ENCODE assay signal across 25 cellular contexts in the genomic region with DNA sequence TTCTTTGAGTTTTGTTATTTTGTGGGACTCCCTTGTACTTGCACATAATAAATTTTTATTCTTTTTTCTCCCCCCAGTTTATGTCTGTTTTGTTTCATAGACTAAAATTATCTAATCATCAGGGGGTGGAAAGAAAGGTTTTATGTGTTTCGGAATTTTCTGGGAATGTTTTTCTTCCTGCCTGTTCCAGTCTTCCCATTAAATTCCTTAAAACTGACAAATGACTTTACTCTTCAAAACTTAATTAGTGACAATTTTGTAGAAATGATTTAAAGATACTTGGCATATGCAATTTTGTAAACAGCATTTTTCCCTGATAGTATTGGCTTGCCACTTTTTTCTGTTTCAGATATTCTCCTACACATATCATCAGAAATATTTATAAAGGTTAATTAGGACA.
"Had no signal": no experiment of that assay in that cellular context is flagged by ENCODE, and none has a peak within 500 bp of the region (broad histone marks: within the 10 kb centered on the region; RNA-seq: fewer than 3 reads in every experiment).

No MANE protein-coding gene starts in this region.

- H3K9me3 ChIP-seq: gastrocnemius medialis, lower lobe of right lung, right atrium auricular region, sigmoid colon, stomach, thyroid gland, vagina had no signal

- DNase-seq: cortex of kidney; effector memory CD8-positive, alpha-beta T cell; foreskin fibroblast; gastrocnemius medialis; head of caudate nucleus; left ventricle myocardium superior; lower lobe of right lung; mucosa of descending colon; naive B cell; sigmoid colon; stimulated activated CD4-positive, alpha-beta T cell treated with anti-CD3 and anti-CD28 coated beads, Interleukin-2, amount 100 ng/mL, for 24 hours; stimulated activated CD4-positive, alpha-beta T cell treated with anti-CD3 and anti-CD28 coated beads, Interleukin-4, amount 100 ng/mL, for 24 hours; stimulated activated naive CD4-positive, alpha-beta T cell treated with Interleukin-2 at 50 U/mL for 16 hours; stomach; thyroid gland; trophoblast cell had no signal

- H3K27ac Mint-ChIP-seq: effector memory CD8-positive, alpha-beta T cell; naive B cell; natural killer cell treated with Interleukin-12 subunit alpha and Interleukin-12 subunit beta and Interleukin-15 and Interleukin-18, amount 100 ng/mL, for 72 hours; neural progenitor cell; progenitor cell of endocrine pancreas; stimulated activated effector memory CD8-positive, alpha-beta T cell treated with anti-CD3 and anti-CD28 coated beads, Interleukin-12 subunit alpha, Interleukin-12 subunit beta, amount 100 ng/mL, for 72 hours had no signal

- ATAC-seq: effector memory CD8-positive, alpha-beta T cell; esophagus mucosa; gastrocnemius medialis; left ventricle myocardium superior; lower lobe of right lung; mucosa of descending colon; natural killer cell treated with Interleukin-12 subunit alpha and Interleukin-12 subunit beta and Interleukin-15 and Interleukin-18, amount 100 ng/mL, for 72 hours; stimulated activated effector memory CD8-positive, alpha-beta T cell treated with anti-CD3 and anti-CD28 coated beads, Interleukin-12 subunit alpha, Interleukin-12 subunit beta, amount 100 ng/mL, for 72 hours had no signal

- H3K9me3 Mint-ChIP-seq: natural killer cell treated with Interleukin-12 subunit alpha and Interleukin-12 subunit beta and Interleukin-15 and Interleukin-18, amount 100 ng/mL, for 72 hours; neural progenitor cell had no signal

- H3K27me3 ChIP-seq: gastrocnemius medialis, neural progenitor cell, right atrium auricular region, sigmoid colon, stomach, thyroid gland, vagina had no signal

- H3K9ac ChIP-seq: neural progenitor cell, parathyroid adenoma had no signal

- H3K4me1 ChIP-seq: gastrocnemius medialis, lower lobe of right lung, neural progenitor cell, parathyroid adenoma, right atrium auricular region, sigmoid colon, stomach, thyroid gland, vagina had no signal

- H3K27me3 Mint-ChIP-seq: effector memory CD8-positive, alpha-beta T cell; naive B cell; natural killer cell treated with Interleukin-12 subunit alpha and Interleukin-12 subunit beta and Interleukin-15 and Interleukin-18, amount 100 ng/mL, for 72 hours; progenitor cell of endocrine pancreas had no signal

- H3K36me3 ChIP-seq: gastrocnemius medialis, lower lobe of right lung, neural progenitor cell, right atrium auricular region, sigmoid colon, stomach, thyroid gland, vagina had no signal

- H3K4me2 ChIP-seq: neural progenitor cell had no signal

- H3K36me3 Mint-ChIP-seq: naive B cell; natural killer cell treated with Interleukin-12 subunit alpha and Interleukin-12 subunit beta and Interleukin-15 and Interleukin-18, amount 100 ng/mL, for 72 hours; neural progenitor cell; stimulated activated effector memory CD8-positive, alpha-beta T cell treated with anti-CD3 and anti-CD28 coated beads, Interleukin-12 subunit alpha, Interleukin-12 subunit beta, amount 100 ng/mL, for 72 hours had no signal

- H3K79me2 ChIP-seq: parathyroid adenoma had no signal

- H3K4me3 ChIP-seq: gastrocnemius medialis, lower lobe of right lung, mucosa of descending colon, neural progenitor cell, right atrium auricular region, sigmoid colon, stomach, thyroid gland, vagina had no signal

- H3K27ac ChIP-seq: epithelial cell of prostate, gastrocnemius medialis, lower lobe of right lung, neural progenitor cell, parathyroid adenoma, right atrium auricular region, sigmoid colon, stomach, thyroid gland, vagina had no signal

- H3K4me3 Mint-ChIP-seq: effector memory CD8-positive, alpha-beta T cell; naive B cell; natural killer cell treated with Interleukin-12 subunit alpha and Interleukin-12 subunit beta and Interleukin-15 and Interleukin-18, amount 100 ng/mL, for 72 hours; neural progenitor cell; stimulated activated effector memory CD8-positive, alpha-beta T cell treated with anti-CD3 and anti-CD28 coated beads, Interleukin-12 subunit alpha, Interleukin-12 subunit beta, amount 100 ng/mL, for 72 hours had no signal

- H2AFZ ChIP-seq: neural progenitor cell, parathyroid adenoma had no signal

- H3K4me1 Mint-ChIP-seq: naive B cell; neural progenitor cell; stimulated activated effector memory CD8-positive, alpha-beta T cell treated with anti-CD3 and anti-CD28 coated beads, Interleukin-12 subunit alpha, Interleukin-12 subunit beta, amount 100 ng/mL, for 72 hours had no signal
